11 cellular contexts compared by ENCODE assay signal in genomic region chr3:135849827-135850226, GRCh38.
"Had no signal": no experiment of that assay in that cellular context is flagged by ENCODE, and none has a peak within 500 bp of the region (broad histone marks: within the 10 kb centered on the region; RNA-seq: fewer than 3 reads in every experiment).

No MANE protein-coding gene starts in this region.

- ATAC-seq: GM23338, HCT116 had no signal

- H3K36me3 ChIP-seq: HAP-1 had no signal

- H3K4me3 ChIP-seq: GM23248, GM23338, HAP-1 had no signal

- H3K27ac ChIP-seq: GM23248 had no signal

- FAIRE-seq: H1, H54 had no signal

- H3K9me3 ChIP-seq: HAP-1 had no signal

- H2AFZ ChIP-seq: GM23248 had no signal

- H3K9ac ChIP-seq: GM23248 had no signal

- H3K4me2 ChIP-seq: GM23338 had no signal

- DNase-seq: GM23248, GOT3, H7, H9, HCEC 1CT, HFFc6 had no signal

- H3K4me1 ChIP-seq: HAP-1 had no signal
